In the genomic region with DNA sequence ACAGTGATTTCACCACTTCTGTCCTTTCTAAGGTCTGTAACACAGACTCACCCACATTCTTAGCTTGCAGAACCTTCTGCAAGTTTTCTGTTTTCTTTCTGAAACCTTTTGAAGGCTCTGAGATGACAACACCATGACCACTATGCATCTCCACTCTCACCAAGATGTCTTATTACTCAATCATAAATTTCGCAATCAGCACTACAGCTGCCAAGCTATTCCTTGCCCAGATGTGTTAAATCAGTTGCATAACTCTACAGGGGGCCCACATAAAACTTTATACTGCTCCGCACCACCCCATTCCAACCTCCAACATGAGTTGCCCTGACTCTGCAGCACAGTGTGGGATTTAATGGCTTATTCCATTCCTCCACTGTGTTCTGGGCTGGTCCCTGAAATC, we compare ENCODE assay signal across 12 cellular contexts.
DNase-seq lines count a peak whose midpoint lies in the region; ATAC-seq and TF ChIP-seq lines count a peak whose summit lies in the region.
"Had no signal": no experiment of that assay in that cellular context is flagged by ENCODE, and none has a peak within 500 bp of the region (broad histone marks: within the 10 kb centered on the region; RNA-seq: fewer than 3 reads in every experiment).

No MANE protein-coding gene starts in this region.

- H2AFZ ChIP-seq in trophoblast cell (ENCODE audit: insufficient read depth, low read length, poor library complexity): no peak overlapping the region

- no peak overlapping the region for H3K4me3 Mint-ChIP-seq in T-helper 17 cell

- no peaks in the 10 kb centered on the region for H3K79me1 ChIP-seq in trophoblast cell (ENCODE audit: low read length)

- no peak for TF ChIP-seq CTCF in cardiac fibroblast (IDR thresholded peaks at IDR 0.05; ENCODE audit: low read depth, low read length)
- TF ChIP-seq CTCF in sigmoid colon (IDR thresholded peaks at IDR 0.05): no peak

- WGBS in trophoblast cell (ENCODE audit: extremely low coverage, insufficient coverage, insufficient read length): no CpG with 5 or more reads among the region's 2 CpGs
- WGBS in sigmoid colon, 2 donors: 77 to 83% methylated on average over 2 of the region's 2 CpGs

- no peak overlapping the region for H3K9ac ChIP-seq in trophoblast cell (ENCODE audit: low read length)

- H3K18ac ChIP-seq in trophoblast cell (ENCODE audit: low read length): no peak overlapping the region

- TF ChIP-seq EP300 in sigmoid colon (IDR thresholded peaks at IDR 0.05): no peak

- H3K27ac ChIP-seq in trophoblast cell (ENCODE audit: low read depth, low read length): no peak overlapping the region
- H3K27ac ChIP-seq in sigmoid colon: no peak overlapping the region

- H4K91ac ChIP-seq in trophoblast cell (ENCODE audit: low read depth, low read length): no peak overlapping the region

- no peaks in the 10 kb centered on the region for H3K4me1 Mint-ChIP-seq in T-helper 17 cell

- no peak for ATAC-seq in GM21723 (IDR thresholded peaks at IDR 0.05; ENCODE audit: unreplicated experiment)
- ATAC-seq in T-helper 17 cell: no peak

- H3K27ac Mint-ChIP-seq in T-helper 17 cell: no peak overlapping the region

- H4K12ac ChIP-seq in trophoblast cell (ENCODE audit: low read depth, low read length): no peak overlapping the region

- no peaks in the 10 kb centered on the region for H3K79me2 ChIP-seq in trophoblast cell (ENCODE audit: control insufficient read depth, insufficient read depth, low read length, poor library complexity)

- no peak for TF ChIP-seq POLR2A in sigmoid colon (IDR thresholded peaks at IDR 0.05)

- H2AK5ac ChIP-seq in trophoblast cell (ENCODE audit: low read length): no peak overlapping the region

- H3K9me3 ChIP-seq in trophoblast cell (ENCODE audit: insufficient read depth, low read depth, low read length): no peaks in the 10 kb centered on the region
- H3K9me3 ChIP-seq in sigmoid colon: no peaks in the 10 kb centered on the region
- H3K9me3 ChIP-seq in T-helper 17 cell (ENCODE audit: control insufficient read depth, low read length, poor library complexity, severe bottlenecking): no peaks in the 10 kb centered on the region

- H3K27me3 Mint-ChIP-seq in T-helper 17 cell: peaks cover 14% of the 10 kb centered on the region

- H2BK5ac ChIP-seq in trophoblast cell (ENCODE audit: low read depth, low read length, poor library complexity): no peak overlapping the region

- H3K14ac ChIP-seq in trophoblast cell (ENCODE audit: low read length): no peak overlapping the region

- H3K4me1 ChIP-seq in trophoblast cell (ENCODE audit: control insufficient read depth in 1 of 2, insufficient read depth in 2 of 2, low read length in 2 of 2): no peaks in the 10 kb centered on the region
- no peaks in the 10 kb centered on the region for H3K4me1 ChIP-seq in sigmoid colon

- H3K4ac ChIP-seq in trophoblast cell (ENCODE audit: low read depth, low read length): no peak overlapping the region

- H2BK12ac ChIP-seq in trophoblast cell (ENCODE audit: low read length): no peak overlapping the region

- H3K4me2 ChIP-seq in trophoblast cell (ENCODE audit: low read length): no peak overlapping the region

- H3K36me3 ChIP-seq in trophoblast cell (ENCODE audit: control insufficient read depth in 1 of 2, insufficient read depth in 2 of 2, low read length in 2 of 2) (no peaks in the 10 kb centered on the region), sigmoid colon (no peaks in the 10 kb centered on the region)

- no peak overlapping the region for H4K8ac ChIP-seq in trophoblast cell (ENCODE audit: low read depth, low read length)

- no peak overlapping the region for H2BK120ac ChIP-seq in trophoblast cell (ENCODE audit: insufficient read depth, low read length, poor library complexity)

- intact Hi-C loops in sigmoid colon (cut with DNase I): no loop called here

- no peak overlapping the region for H3K4me3 ChIP-seq in cardiac fibroblast (replicated peaks in 1 of 2; ENCODE audit: low read depth in 2 of 2, low read length in 2 of 2)
- H3K4me3 ChIP-seq in trophoblast cell (ENCODE audit: low read depth, low read length): no peak overlapping the region
- H3K4me3 ChIP-seq in sigmoid colon: no peak overlapping the region

- H3K27me3 ChIP-seq in trophoblast cell (ENCODE audit: insufficient read depth, low read length): no peaks in the 10 kb centered on the region
- no peaks in the 10 kb centered on the region for H3K27me3 ChIP-seq in sigmoid colon

- DNase-seq in GM03348 (ENCODE audit: low spot score) (peak; percentile 70), MV-4-11 (lab: John Stamatoyannopoulos, UW) (peak; percentile 97), cardiac fibroblast (ENCODE audit: low read depth in 2 of 2) (peak; percentile 77 to 91), trophoblast cell (peak; percentile 9 to 72), sigmoid colon (no peak), NCI-H69 (lab: John Stamatoyannopoulos, UW) (no peak), T-helper 17 cell (no peak)
- DNase-seq: activated T-cell treated with anti-CD3 and anti-CD28 coated beads, Interleukin-2, amount 50 U/mL, for 1 hour; cerebellar nuclear complex; midbrain; NCI-H1105 had no signal

- H3K23ac ChIP-seq in trophoblast cell (ENCODE audit: low read length): no peak overlapping the region

- H3K36me3 Mint-ChIP-seq in T-helper 17 cell (ENCODE audit: low read depth): no peaks in the 10 kb centered on the region

Comparison
In these comparisons a context has a peak if more than half of its experiments do, and no peak if none do; other contexts are left out.
1. DNase-seq: peak in GM03348 (single experiment), MV-4-11 (single experiment), cardiac fibroblast (2 of 2) and trophoblast cell (2 of 2); none in sigmoid colon (single experiment), NCI-H69 (single experiment) and T-helper 17 cell (0 of 3).